In the genomic region with DNA sequence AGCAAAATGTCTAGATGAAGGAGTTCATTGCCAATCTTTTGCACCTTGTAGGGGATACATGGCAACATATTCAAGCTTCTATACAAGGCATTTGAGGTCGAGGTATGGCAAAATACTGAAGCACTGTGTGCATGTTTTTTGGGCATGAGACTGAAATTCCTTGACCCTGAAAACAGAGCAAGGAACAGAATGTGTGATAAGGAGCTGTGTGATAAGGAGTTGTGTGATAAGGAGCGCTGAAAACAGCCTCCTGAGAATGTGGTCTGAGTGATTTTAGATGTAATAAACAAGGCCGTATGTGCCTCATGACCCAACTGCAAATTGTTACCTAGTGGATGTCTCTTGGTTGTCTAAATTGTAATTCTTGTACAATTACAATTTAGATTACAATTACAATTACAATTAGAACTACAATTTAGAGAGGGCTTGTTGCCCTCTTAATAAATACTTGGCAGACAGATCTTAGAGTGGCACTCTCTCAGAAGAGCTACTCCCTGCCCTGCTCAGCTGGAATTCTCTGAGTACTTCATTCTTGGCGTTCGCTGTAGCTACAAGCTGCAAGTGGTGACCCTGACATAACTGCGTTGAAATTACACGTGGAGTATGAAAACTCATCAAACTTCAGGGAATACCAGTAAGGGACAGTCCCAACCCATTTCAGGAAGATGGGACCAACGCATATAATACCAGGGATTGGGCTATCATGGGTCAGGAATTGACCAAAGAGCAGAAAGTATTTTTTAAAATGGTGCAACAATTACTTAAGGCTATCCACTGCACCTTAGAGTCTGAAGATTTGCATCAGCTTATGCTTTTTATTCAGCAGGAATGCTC, we compare ENCODE assay signal across 27 cellular contexts. TPM values are rescaled to one million over a fixed set of nuclear protein-coding genes. Genes with fewer than 3 reads are reported as not detected.
A peak's percentile ranks its signal among the peaks of the same experiment; 100 is the strongest.
DNase-seq lines count a peak whose midpoint lies in the region; ATAC-seq and TF ChIP-seq lines count a peak whose summit lies in the region.
"Had no signal": no experiment of that assay in that cellular context is flagged by ENCODE, and none has a peak within 500 bp of the region (broad histone marks: within the 10 kb centered on the region; RNA-seq: fewer than 3 reads in every experiment).

No MANE protein-coding gene starts in this region.

- H3K27me3 ChIP-seq in body of pancreas: no peaks in the 10 kb centered on the region
- H3K27me3 ChIP-seq in right cardiac atrium (ENCODE audit: control insufficient read depth, insufficient read depth): no peaks in the 10 kb centered on the region
- no peaks in the 10 kb centered on the region for H3K27me3 ChIP-seq in testis

- ATAC-seq in body of pancreas: peak; percentile 49
- ATAC-seq in right cardiac atrium: peak; percentile 71 to 76
- ATAC-seq in GM21723 (IDR thresholded peaks at IDR 0.05; ENCODE audit: unreplicated experiment): no peak
- ATAC-seq: esophagus mucosa; natural killer cell; stimulated activated memory B cell treated with anti-CD40 and anti-IgM and Interleukin-4, amounts not matched to agents 10 μg/mL and 1 μg/mL and 100 μg/mL, for 72 hours had no signal

- H3K27ac ChIP-seq in body of pancreas: peak overlapping the region in 3 of 4 donors; percentile 18 to 43 (median 21)
- H3K27ac ChIP-seq in right cardiac atrium (ENCODE audit: low read length): peak overlapping the region; percentile 26
- peak overlapping the region; percentile 64 to 66 for H3K27ac ChIP-seq in testis
- H3K27ac ChIP-seq: spleen had no signal

- TF ChIP-seq POLR2A in body of pancreas (IDR thresholded peaks at IDR 0.05) (no peak), testis (IDR thresholded peaks at IDR 0.05) (no peak)

- H3K36me3 ChIP-seq in body of pancreas (replicated peaks in 1 of 2; ENCODE audit: insufficient read depth in 1 of 2, low read depth in 2 of 2) (no peaks in the 10 kb centered on the region), testis (ENCODE audit: low read depth, missing control alignments) (no peaks in the 10 kb centered on the region)
- H3K36me3 ChIP-seq: spleen had no signal

- no peak overlapping the region for H3K4me3 ChIP-seq in body of pancreas
- no peak overlapping the region for H3K4me3 ChIP-seq in right cardiac atrium (ENCODE audit: low read length)
- no peak overlapping the region for H3K4me3 ChIP-seq in testis
- H3K4me3 ChIP-seq: spleen had no signal

- H3K4me1 ChIP-seq in body of pancreas (peaks cover 25% of the 10 kb centered on the region), right cardiac atrium (ENCODE audit: control insufficient read depth, insufficient read depth, low read length) (peaks cover 4% of the 10 kb centered on the region), testis (peaks cover 42% of the 10 kb centered on the region)
- H3K4me1 ChIP-seq: spleen had no signal

- intact Hi-C loops in body of pancreas (cut with DNase I): no loop called here
- intact Hi-C loops in right cardiac atrium (cut with DNase I): no loop called here
- intact Hi-C loops in testis (cut with DNase I; ENCODE audit: low total_unique reads): no loop called here

- WGBS in body of pancreas, 2 donors: 38 to 46% methylated on average over 8 of the region's 8 CpGs
- 34% methylated on average over 8 of the region's 8 CpGs for WGBS in right cardiac atrium
- whole genome bisulfite sequencing in testis, 2 donors: 36 to 47% methylated on average over 8 of the region's 8 CpGs

- DNase-seq in NCI-H226 (peak; percentile 94), body of pancreas (peak in 1 of 4 donors; percentile 16), right cardiac atrium (no peak), testis (peak; percentile 50), medulla oblongata (ENCODE audit: extremely low spot score) (no peak), glomerular visceral epithelial cell (ENCODE audit: extremely low spot score) (no peak)
- DNase-seq: activated CD4-positive, alpha-beta memory T cell treated with anti-CD3 and anti-CD28 coated beads for 36 hours; activated CD8-positive, alpha-beta memory T cell treated with anti-CD3 and anti-CD28 coated beads, Interleukin-2, amount 50 U/mL, for 48 hours; cerebellar nuclear complex; effector CD8-positive, alpha-beta T cell; natural killer cell; NCI-H1105 treated with DMSO at 0.1 percent for 48 hours; NCI-H446 treated with DMSO at 0.1 percent for 48 hours; spleen; stimulated activated CD4-positive, alpha-beta T cell treated with anti-CD3 and anti-CD28 coated beads, Interleukin-4, amount 100 ng/mL, for 1 hour; T-helper 9 cell had no signal

- no peak for TF ChIP-seq CTCF in body of pancreas (IDR thresholded peaks at IDR 0.05)
- TF ChIP-seq CTCF in testis (IDR thresholded peaks at IDR 0.05): no peak

- no peaks in the 10 kb centered on the region for H3K9me3 ChIP-seq in body of pancreas
- no peaks in the 10 kb centered on the region for H3K9me3 ChIP-seq in right cardiac atrium (ENCODE audit: control insufficient read depth, low read length)
- no peaks in the 10 kb centered on the region for H3K9me3 ChIP-seq in testis

RNA-seq across cellular contexts. Expression of gene ITLN1, which starts 20.0 kb away (rescaled TPM):
- 1 to 10 TPM; 5.9 to 8.6 TPM for total RNA-seq in body of pancreas
- total RNA-seq in right cardiac atrium: 10 to 100 TPM in 3 of 4 donors, 1 to 10 TPM in 1; 6.4 to 30.0 (median 21.2) TPM
- polyA plus RNA-seq in right cardiac atrium: 3.0 TPM
- total RNA-seq in testis: 1 to 10 TPM; 2.3 to 8.8 TPM
- 45.8 TPM for polyA plus RNA-seq in testis (ENCODE audit: insufficient read depth, low read depth, low replicate concordance)
- total RNA-seq: activated CD4-positive, alpha-beta memory T cell treated with anti-CD3 and anti-CD28 coated beads for 36 hours; activated T-helper 2 cell treated with anti-CD3 and anti-CD28 coated beads, Interferon-gamma antibody, Interleukin-2, Interleukin-4, amounts not matched to agents 10 μg/mL and 5 μg/mL and 100 μg/mL, durations not matched to agents 14 hours and 24 hours and 36 hours; astrocyte; esophagus mucosa; G401; kidney epithelial cell; MCF 10A; mesothelial cell of epicardium; natural killer cell; osteoblast; temporal lobe had no signal

RNA-seq across cellular contexts. Expression of gene CD244, which starts 42.3 kb away (rescaled TPM):
- total RNA-seq in body of pancreas (1 to 10 TPM in 1 of 2 donors, under 1 TPM in 1; 0.33 to 1.8 TPM), right cardiac atrium (1 to 10 TPM in 2 of 4 donors, under 1 TPM in 2; 0.51 to 2.3 (median 0.86) TPM), testis (1 to 10 TPM; 1.4 to 2.3 TPM)
- polyA plus RNA-seq in right cardiac atrium (0.29 TPM), testis (ENCODE audit: insufficient read depth, low read depth, low replicate concordance) (2.4 TPM)
- total RNA-seq: astrocyte, G401, kidney epithelial cell, MCF 10A, mesothelial cell of epicardium, osteoblast, temporal lobe had no signal

RNA-seq across cellular contexts. Expression of gene ITLN2, which starts 49.6 kb away (rescaled TPM):
- not detected for total RNA-seq in body of pancreas
- 1 to 10 TPM in 2 of 4 donors, under 1 TPM in 2; 0.58 to 2.1 (median 0.94) TPM for total RNA-seq in right cardiac atrium
- polyA plus RNA-seq in right cardiac atrium: 0.88 TPM
- 1 to 10 TPM in 1 of 2 donors, not detected in 1; 6.4 TPM for total RNA-seq in testis
- 1.5 TPM for polyA plus RNA-seq in testis (ENCODE audit: insufficient read depth, low read depth, low replicate concordance)
- total RNA-seq: activated CD4-positive, alpha-beta memory T cell treated with anti-CD3 and anti-CD28 coated beads for 36 hours; activated T-helper 2 cell treated with anti-CD3 and anti-CD28 coated beads, Interferon-gamma antibody, Interleukin-2, Interleukin-4, amounts not matched to agents 10 μg/mL and 5 μg/mL and 100 μg/mL, durations not matched to agents 14 hours and 24 hours and 36 hours; astrocyte; G401; kidney epithelial cell; MCF 10A; natural killer cell; osteoblast; spleen; temporal lobe had no signal
- polyA plus RNA-seq: spleen had no signal

Comparison
In these comparisons a context has a peak if more than half of its experiments do, and no peak if none do; other contexts are left out.
1. DNase-seq: peak in NCI-H226 (single experiment) and testis (single experiment); none in right cardiac atrium (0 of 3), medulla oblongata (single experiment) and glomerular visceral epithelial cell (single experiment).
2. Peak in every context shown above with its lines, with median percentiles within 50 percentile points of each other: H3K27ac ChIP-seq.